Comparison of ENCODE assay signal across 24 cellular contexts in the genomic region with DNA sequence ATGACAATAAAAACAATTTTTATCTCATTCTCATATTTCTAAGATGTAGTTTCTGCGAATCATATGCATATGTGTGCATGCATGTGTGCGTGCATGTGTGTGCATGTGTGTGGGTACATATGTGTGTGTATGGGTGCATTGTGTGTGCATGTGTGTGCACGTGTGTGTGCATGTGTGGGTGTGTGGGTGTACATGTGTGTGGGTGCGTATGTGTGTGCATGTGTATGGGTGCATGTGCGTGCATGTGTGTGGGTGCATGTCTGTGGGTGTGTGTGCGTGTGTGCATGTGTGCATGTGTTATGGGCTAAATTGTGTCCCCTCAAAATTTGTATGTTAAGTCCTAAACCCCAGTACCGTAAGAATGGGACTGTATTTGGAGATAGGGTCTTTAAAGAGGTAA. TPM values are rescaled to one million over a fixed set of nuclear protein-coding genes. Genes with fewer than 3 reads are reported as not detected.
A peak's percentile ranks its signal among the peaks of the same experiment; 100 is the strongest.
DNase-seq lines count a peak whose midpoint lies in the region; ATAC-seq, FAIRE-seq and TF ChIP-seq lines count a peak whose summit lies in the region.
"Had no signal": no experiment of that assay in that cellular context is flagged by ENCODE, and none has a peak within 500 bp of the region (broad histone marks: within the 10 kb centered on the region; RNA-seq: fewer than 3 reads in every experiment).

No MANE protein-coding gene starts in this region.

- H3K27me3 ChIP-seq in HepG2 (ENCODE audit: control insufficient read depth in 1 of 2, insufficient read depth in 2 of 2, low read length in 2 of 2) (peaks cover 7 to 72% of the 10 kb centered on the region in 2 experiments; a peak in 3 of 5 replicates), right lobe of liver (no peaks in the 10 kb centered on the region), smooth muscle cell (ENCODE audit: low read depth) (no peaks in the 10 kb centered on the region)

- WGBS in HepG2 (ENCODE audit: low lambda C conversion rate), result 37% methylated on average over 7 of the region's 7 CpGs
- WGBS in right lobe of liver (ENCODE audit: insufficient coverage, low coverage, low lambda C conversion rate, missing lambda C conversion rate), result 68% methylated on average over 6 of the region's 7 CpGs
- 92% methylated on average over 7 of the region's 7 CpGs for WGBS in smooth muscle cell (ENCODE audit: low lambda C conversion rate)

- TF ChIP-seq EP300 in HepG2 (IDR thresholded peaks at IDR 0.05; ENCODE audit: low read depth in 2 of 2, low read length in 2 of 2) (no peak), HepG2 (CRISPR knock-in tag; IDR thresholded peaks at IDR 0.05; ENCODE audit: borderline replicate concordance) (no peak)

- H4K20me1 ChIP-seq in HepG2 (ENCODE audit: insufficient read depth, low read length) (no peaks in the 10 kb centered on the region; the same call in 1 of the 2 replicates), smooth muscle cell (ENCODE audit: low read depth) (peaks cover 99% of the 10 kb centered on the region)

- DNase-seq in HepG2 (ENCODE audit: low spot score) (no peak), right lobe of liver (no peak), fibroblast of mammary gland (ENCODE audit: low read depth) (peak; percentile 60), smooth muscle cell (lab: John Stamatoyannopoulos, UW; ENCODE audit: unreplicated experiment) (no peak), cerebellar nuclear complex (lab: John Stamatoyannopoulos, UW) (no peak), NCI-H1417 (lab: John Stamatoyannopoulos, UW) (no peak)
- DNase-seq: AML-193; Caco-2; CD4-positive, alpha-beta T cell; DMS153; DMS79; GDM1; H7; HFFc6 had no signal

- in situ Hi-C loops in HepG2 (cut with HindIII; ENCODE audit: extremely low pct_ligation_motif_present, low pct_unique_long_range_greater_than_20kb), result no loop called here

- peak; percentile 4 for FAIRE-seq in HepG2 (lab: Jason Lieb, UNC)
- FAIRE-seq: A549, D721Med, GM12892, GM18507, K562 had no signal

- intact Hi-C loops in HepG2 (cut with micrococcal nuclease; ENCODE audit: unreplicated experiment) (no loop called here), right lobe of liver (cut with DNase I) (no loop called here)

- H3K9me3 ChIP-seq in HepG2 (ENCODE audit: low read length) (no peaks in the 10 kb centered on the region), right lobe of liver (no peaks in the 10 kb centered on the region), smooth muscle cell (replicated peaks; ENCODE audit: low read depth) (no peaks in the 10 kb centered on the region)
- H3K9me3 ChIP-seq: A549, Caco-2 had no signal

- no peak for TF ChIP-seq CTCF in HepG2 (CRISPR knock-in tag; IDR thresholded peaks at IDR 0.05)
- no peak for TF ChIP-seq CTCF in right lobe of liver (IDR thresholded peaks at IDR 0.05)
- TF ChIP-seq CTCF in fibroblast of mammary gland (conservative IDR thresholded peaks at IDR 0.05; ENCODE audit: control insufficient read depth, insufficient read depth, low read depth, low read length), result no peak
- no peak for TF ChIP-seq CTCF in smooth muscle cell (IDR thresholded peaks at IDR 0.05; ENCODE audit: borderline replicate concordance, insufficient read depth, poor library complexity, severe bottlenecking)

- no peak overlapping the region for H3K9ac ChIP-seq in HepG2 (ENCODE audit: insufficient read depth, low read depth, low read length)
- H3K9ac ChIP-seq in smooth muscle cell (ENCODE audit: low read depth), result no peak overlapping the region

- H2AFZ ChIP-seq in HepG2 (ENCODE audit: low read length) (no peak overlapping the region), smooth muscle cell (ENCODE audit: low read depth) (no peak overlapping the region)
- H2AFZ ChIP-seq: GM23338 had no signal

- ATAC-seq in HepG2, result no peak
- ATAC-seq in right lobe of liver, result no peak
- ATAC-seq in HG03045 (IDR thresholded peaks at IDR 0.05; ENCODE audit: unreplicated experiment), result no peak
- ATAC-seq: A549, GM23338, HCT116, K562 had no signal

- H3K27ac ChIP-seq in HepG2 (ENCODE audit: extremely low read length, insufficient read depth, low read length), result no peak overlapping the region
- no peak overlapping the region for H3K27ac ChIP-seq in right lobe of liver
- peak overlapping the region; percentile 63 for H3K27ac ChIP-seq in smooth muscle cell (ENCODE audit: low read depth)
- H3K27ac ChIP-seq: 22Rv1, A549, C4-2B had no signal

- H3F3A ChIP-seq in smooth muscle cell (ENCODE audit: low read depth), result peaks cover 78% of the 10 kb centered on the region

- H3K4me1 ChIP-seq in HepG2 (ENCODE audit: insufficient read depth, low read length), result no peaks in the 10 kb centered on the region
- no peaks in the 10 kb centered on the region for H3K4me1 ChIP-seq in right lobe of liver
- no peaks in the 10 kb centered on the region for H3K4me1 ChIP-seq in smooth muscle cell (ENCODE audit: low read depth)
- H3K4me1 ChIP-seq: A549, Caco-2 had no signal

- TF ChIP-seq RAD21 in HepG2 (CRISPR knock-in tag; IDR thresholded peaks at IDR 0.05), result no peak

- BruUV-seq in HepG2 (replicated peaks; lab: Mats Ljungman, UMichigan), result no TSS peak

- H3K36me3 ChIP-seq in HepG2 (replicated peaks in 1 of 2; ENCODE audit: control insufficient read depth in 1 of 2, insufficient read depth in 2 of 2, low read length in 2 of 2) (no peaks in the 10 kb centered on the region), right lobe of liver (no peaks in the 10 kb centered on the region), smooth muscle cell (ENCODE audit: low read depth) (peaks cover 36% of the 10 kb centered on the region)

- CTCF ChIA-PET in HepG2 (lab: Yijun Ruan, JAX; ENCODE audit: low intra/inter-chr PET ratio, low total read pairs), result no interaction called here

- no peaks in the 10 kb centered on the region for H3K79me2 ChIP-seq in HepG2 (ENCODE audit: insufficient read depth, low read length)
- H3K79me2 ChIP-seq in smooth muscle cell (ENCODE audit: low read depth), result peaks cover 97% of the 10 kb centered on the region

- TF ChIP-seq POLR2A in HepG2 (IDR thresholded peaks at IDR 0.05; ENCODE audit: insufficient read depth in 1 of 2, low read depth in 2 of 2, low read length in 2 of 2) (no peak), right lobe of liver (IDR thresholded peaks at IDR 0.05) (no peak)

- POLR2A ChIA-PET in HepG2 (lab: Yijun Ruan, JAX), result no interaction called here

- H3K4me2 ChIP-seq in HepG2 (ENCODE audit: low read depth, low read length) (no peak overlapping the region), smooth muscle cell (no peak overlapping the region)
- H3K4me2 ChIP-seq: A549, GM23338 had no signal

- H3K4me3 ChIP-seq in HepG2 (replicated peaks in 1 of 3; ENCODE audit: insufficient read depth in 1 of 3, low read depth in 2 of 3, low read length in 3 of 3), result no peak overlapping the region
- H3K4me3 ChIP-seq in right lobe of liver, result no peak overlapping the region
- H3K4me3 ChIP-seq in fibroblast of mammary gland (ENCODE audit: control insufficient read depth, low read depth, low read length), result no peak overlapping the region
- no peak overlapping the region for H3K4me3 ChIP-seq in smooth muscle cell
- H3K4me3 ChIP-seq: A549, GM23338, K562 had no signal

TF ChIP-seq in HepG2, 621 proteins besides CTCF, POLR2A, EP300 and RAD21:
- no peak for TF ChIP-seq ZNF441 (CRISPR knock-in tag; IDR thresholded peaks at IDR 0.05; ENCODE audit: borderline replicate concordance)
- TF ChIP-seq, protein P1, sequence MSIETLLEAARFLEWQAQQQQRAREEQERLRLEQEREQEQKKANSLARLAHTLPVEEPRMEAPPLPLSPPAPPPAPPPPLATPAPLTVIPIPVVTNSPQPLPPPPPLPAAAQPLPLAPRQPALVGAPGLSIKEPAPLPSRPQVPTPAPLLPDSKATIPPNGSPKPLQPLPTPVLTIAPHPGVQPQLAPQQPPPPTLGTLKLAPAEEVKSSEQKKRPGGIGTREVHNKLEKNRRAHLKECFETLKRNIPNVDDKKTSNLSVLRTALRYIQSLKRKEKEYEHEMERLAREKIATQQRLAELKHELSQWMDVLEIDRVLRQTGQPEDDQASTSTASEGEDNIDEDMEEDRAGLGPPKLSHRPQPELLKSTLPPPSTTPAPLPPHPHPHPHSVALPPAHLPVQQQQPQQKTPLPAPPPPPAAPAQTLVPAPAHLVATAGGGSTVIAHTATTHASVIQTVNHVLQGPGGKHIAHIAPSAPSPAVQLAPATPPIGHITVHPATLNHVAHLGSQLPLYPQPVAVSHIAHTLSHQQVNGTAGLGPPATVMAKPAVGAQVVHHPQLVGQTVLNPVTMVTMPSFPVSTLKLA (IDR thresholded peaks at IDR 0.05), result peak; percentile 99

RNA-seq across cellular contexts. Expression of a gene that starts 49.3 kb away (rescaled TPM):
- not detected in 2 replicates for total RNA-seq in HepG2 (2016; rRNA removed; fragmentation: Illumina TruSeq; extraction: Trizol)
- not detected in 2 replicates for total RNA-seq in HepG2 (2016; cell fraction: cytosol; rRNA removed; fragmentation: Illumina TruSeq; extraction: Trizol; ENCODE audit: low read depth)
- not detected in 2 replicates for total RNA-seq in HepG2 (2016; cell fraction: insoluble cytoplasmic fraction; rRNA removed; fragmentation: Illumina TruSeq; extraction: Trizol)
- total RNA-seq in HepG2 (2016; cell fraction: membrane; rRNA removed; fragmentation: Illumina TruSeq; extraction: Trizol), result not detected in 2 replicates
- total RNA-seq in HepG2 (2016; cell fraction: nucleus; rRNA removed; fragmentation: Illumina TruSeq; extraction: Trizol), result not detected in 2 replicates
- polyA plus RNA-seq in HepG2 (2011; rRNA removed), result 0.01 and 0.03 TPM in 2 replicates
- polyA plus RNA-seq in HepG2 (2011; cell fraction: cytosol; rRNA removed), result under 0.01 and 0.01 TPM in 2 replicates
- 0.10 and 0.12 TPM in 2 replicates for polyA plus RNA-seq in HepG2 (2011; cell fraction: nucleus; rRNA removed)
- 0.09 TPM in 1 of 2 replicates, not detected in the other for polyA plus RNA-seq in HepG2 (2012)
- not detected in 2 replicates for polyA plus RNA-seq in HepG2 (2016; cell fraction: cytosol; fragmentation: Illumina TruSeq; extraction: Trizol; ENCODE audit: low read depth)
- polyA plus RNA-seq in HepG2 (2016; cell fraction: insoluble cytoplasmic fraction; fragmentation: Illumina TruSeq; extraction: Trizol; ENCODE audit: low read depth), result not detected in 2 replicates
- polyA plus RNA-seq in HepG2 (2016; cell fraction: membrane; fragmentation: Illumina TruSeq; extraction: Trizol; ENCODE audit: low read depth), result not detected in 2 replicates
- not detected in 2 replicates for polyA plus RNA-seq in HepG2 (2016; cell fraction: nucleus; fragmentation: Illumina TruSeq; extraction: Trizol; ENCODE audit: insufficient read depth, low read depth)
- polyA minus RNA-seq in HepG2 (2011; rRNA and poly(A)+ RNA removed; ENCODE audit: low replicate concordance), result 0.02 and 0.06 TPM in 2 replicates
- polyA minus RNA-seq in HepG2 (2011; cell fraction: cytosol; rRNA and poly(A)+ RNA removed), result not detected in 2 replicates
- polyA minus RNA-seq in HepG2 (2011; cell fraction: nucleus; rRNA and poly(A)+ RNA removed), result under 0.01 TPM in 1 of 2 replicates, not detected in the other
- 10 to 100 TPM in 3 of 6 experiments, 1 to 10 TPM in 3; 4.5 to 21.1 (median 8.8) TPM for total RNA-seq in right lobe of liver
- 1,708 and 1,938 TPM in 2 replicates for total RNA-seq in smooth muscle cell
- 643 and 888 TPM in 2 replicates for polyA plus RNA-seq in smooth muscle cell

Comparison
In these comparisons a context has a peak if more than half of its experiments do, and no peak if none do; other contexts are left out.
1. RNA of a gene that starts 49.3 kb away (total RNA-seq): 1,708 to 1,938 TPM in smooth muscle cell; 4.5 to 21.1 TPM in right lobe of liver and not detected in HepG2; every median in the first group is over 10 times any median in the second.